ENCODE assay signal across 31 cellular contexts in genomic region chr13:42312817-42313431, GRCh38. TPM values are rescaled to one million over a fixed set of nuclear protein-coding genes. Genes with fewer than 3 reads are reported as not detected.
DNase-seq lines count a peak whose midpoint lies in the region; ATAC-seq and TF ChIP-seq lines count a peak whose summit lies in the region.
"Had no signal": no experiment of that assay in that cellular context is flagged by ENCODE, and none has a peak within 500 bp of the region (broad histone marks: within the 10 kb centered on the region; RNA-seq: fewer than 3 reads in every experiment).

No MANE protein-coding gene starts in this region.

- peaks cover 14% of the 10 kb centered on the region for H3K4me1 Mint-ChIP-seq in activated naive CD4-positive, alpha-beta T cell treated with anti-CD3 and anti-CD28 coated beads, Interleukin-2, amount 10 ng/mL, durations not matched to agents 7 days and 5 days
- H3K4me1 Mint-ChIP-seq in activated T-helper 17 cell treated with anti-CD3 and anti-CD28 coated beads, Interleukin-2, amount 50 U/mL, for 72 hours, result peaks cover 14% of the 10 kb centered on the region

- CTCF ChIA-PET in activated naive CD4-positive, alpha-beta T cell treated with anti-CD3 and anti-CD28 coated beads, Interleukin-2, amount 10 ng/mL, durations not matched to agents 7 days and 5 days (lab: Charles Lee), result interaction anchor here (0.8 kb wide), 1 partner anchor 26 kb away, joined by 4 read pairs; no protein-coding TSS in a partner anchor

- H3K27ac Mint-ChIP-seq in activated naive CD4-positive, alpha-beta T cell treated with anti-CD3 and anti-CD28 coated beads, Interleukin-2, amount 50 U/mL, for 72 hours, result peak overlapping the region; percentile 56 to 65
- H3K27ac Mint-ChIP-seq in activated naive CD4-positive, alpha-beta T cell treated with anti-CD3 and anti-CD28 coated beads, Interleukin-2, amount 10 ng/mL, durations not matched to agents 7 days and 5 days, result no peak overlapping the region
- no peak overlapping the region for H3K27ac Mint-ChIP-seq in activated T-helper 17 cell treated with anti-CD3 and anti-CD28 coated beads, Interleukin-2, amount 50 U/mL, for 72 hours
- H3K27ac Mint-ChIP-seq: activated CD4-positive, alpha-beta T cell treated with anti-CD3 and anti-CD28 coated beads, Interleukin-2, amount 10 ng/mL, durations not matched to agents 24 days and 14 days; activated CD8-positive, alpha-beta memory T cell treated with anti-CD3 and anti-CD28 coated beads, Interleukin-2, amount 10 ng/mL, durations not matched to agents 7 days and 5 days; activated T-helper 2 cell treated with anti-CD3 and anti-CD28 coated beads, Interferon-gamma antibody, Interleukin-2, Interleukin-4, amounts not matched to agents 10 μg/mL and 5 μg/mL and 100 μg/mL, durations not matched to agents 14 hours and 24 hours and 36 hours; effector memory CD8-positive, alpha-beta T cell; T-cell had no signal

- H3K4me1 ChIP-seq in gastroesophageal sphincter, result no peaks in the 10 kb centered on the region
- H3K4me1 ChIP-seq: BLaER1, Caco-2, colonic mucosa, HAP-1, SJCRH30, testis, vagina had no signal

- H3K4me3 ChIP-seq in gastroesophageal sphincter, result no peak overlapping the region
- H3K4me3 ChIP-seq: BLaER1, colonic mucosa, HAP-1, lung, SJCRH30, skin epidermis, testis, vagina had no signal

- no peaks in the 10 kb centered on the region for H3K27me3 Mint-ChIP-seq in activated naive CD4-positive, alpha-beta T cell treated with anti-CD3 and anti-CD28 coated beads, Interleukin-2, amount 10 ng/mL, durations not matched to agents 7 days and 5 days
- H3K27me3 Mint-ChIP-seq in activated T-helper 17 cell treated with anti-CD3 and anti-CD28 coated beads, Interleukin-2, amount 50 U/mL, for 72 hours, result no peaks in the 10 kb centered on the region
- H3K27me3 Mint-ChIP-seq: activated CD4-positive, alpha-beta T cell treated with anti-CD3 and anti-CD28 coated beads, Interleukin-2, amount 10 ng/mL, durations not matched to agents 24 days and 14 days; activated CD8-positive, alpha-beta memory T cell treated with anti-CD3 and anti-CD28 coated beads, Interleukin-2, amount 10 ng/mL, durations not matched to agents 7 days and 5 days; effector memory CD8-positive, alpha-beta T cell; T-cell had no signal

- no peak overlapping the region for H3K4me3 Mint-ChIP-seq in activated naive CD4-positive, alpha-beta T cell treated with anti-CD3 and anti-CD28 coated beads, Interleukin-2, amount 10 ng/mL, durations not matched to agents 7 days and 5 days
- no peak overlapping the region for H3K4me3 Mint-ChIP-seq in activated T-helper 17 cell treated with anti-CD3 and anti-CD28 coated beads, Interleukin-2, amount 50 U/mL, for 72 hours
- H3K4me3 Mint-ChIP-seq: activated CD4-positive, alpha-beta T cell treated with anti-CD3 and anti-CD28 coated beads, Interleukin-2, amount 10 ng/mL, durations not matched to agents 24 days and 14 days; activated CD8-positive, alpha-beta memory T cell treated with anti-CD3 and anti-CD28 coated beads, Interleukin-2, amount 10 ng/mL, durations not matched to agents 7 days and 5 days; effector memory CD8-positive, alpha-beta T cell; T-cell had no signal

- peaks cover 0 to 66% of the 10 kb centered on the region in 2 donors for H3K36me3 ChIP-seq in gastroesophageal sphincter
- H3K36me3 ChIP-seq: colonic mucosa had no signal

- 56 to 75% methylated on average over 2 of the region's 2 CpGs for WGBS in gastroesophageal sphincter (ENCODE audit: low coverage in 1 of 2), 2 donors

- TF ChIP-seq EP300 in gastroesophageal sphincter (IDR thresholded peaks at IDR 0.05), result no peak

- no peak for DNase-seq in activated naive CD4-positive, alpha-beta T cell treated with anti-CD3 and anti-CD28 coated beads, Interleukin-2, amount 50 U/mL, for 72 hours (ENCODE audit: low spot score in 2 of 2)
- no peak for DNase-seq in activated naive CD4-positive, alpha-beta T cell treated with anti-CD3 and anti-CD28 coated beads, Interleukin-2, amount 10 ng/mL, durations not matched to agents 7 days and 5 days
- DNase-seq in kidney tubule cell (ENCODE audit: low spot score) (peak; percentile 13), substantia nigra (lab: John Stamatoyannopoulos, UW) (peak in 1 of 49 donors; percentile 16)
- DNase-seq in stimulated activated naive CD4-positive, alpha-beta T cell treated with Interleukin-2 at 50 U/mL for 16 hours (lab: John Stamatoyannopoulos, UW), result no peak
- DNase-seq: ACHN; activated CD4-positive, alpha-beta T cell treated with anti-CD3 and anti-CD28 coated beads, Interleukin-2, amount 10 ng/mL, durations not matched to agents 24 days and 14 days; activated CD8-positive, alpha-beta memory T cell treated with anti-CD3 and anti-CD28 coated beads, Interleukin-2, amount 10 ng/mL, durations not matched to agents 7 days and 5 days; Caco-2; colonic mucosa; DND-41; effector memory CD8-positive, alpha-beta T cell; glutamatergic neuron; Kasumi-1; NCI-H1694 treated with DMSO at 0.1 percent for 48 hours; NCI-H2171; NCI-H524; SJCRH30; stimulated activated CD4-positive, alpha-beta T cell treated with anti-CD3 and anti-CD28 coated beads, Interleukin-1b, Interleukin-23, amount 100 ng/mL, for 48 hours; T-cell; testis had no signal

- H3K27ac ChIP-seq in substantia nigra (ENCODE audit: low read depth, low read length, poor library complexity, severe bottlenecking), result peak overlapping the region; percentile 1
- H3K27ac ChIP-seq in gastroesophageal sphincter, result no peak overlapping the region
- H3K27ac ChIP-seq: BLaER1, colonic mucosa, neutrophil, SJCRH30, skin epidermis, testis, vagina had no signal

- H3K36me3 Mint-ChIP-seq in activated naive CD4-positive, alpha-beta T cell treated with anti-CD3 and anti-CD28 coated beads, Interleukin-2, amount 50 U/mL, for 72 hours, result peaks cover 18 to 49% of the 10 kb centered on the region in 2 donors
- peaks cover 53% of the 10 kb centered on the region for H3K36me3 Mint-ChIP-seq in activated naive CD4-positive, alpha-beta T cell treated with anti-CD3 and anti-CD28 coated beads, Interleukin-2, amount 10 ng/mL, durations not matched to agents 7 days and 5 days
- peaks cover 88% of the 10 kb centered on the region for H3K36me3 Mint-ChIP-seq in activated T-helper 17 cell treated with anti-CD3 and anti-CD28 coated beads, Interleukin-2, amount 50 U/mL, for 72 hours (ENCODE audit: low read depth)

- no peak for TF ChIP-seq POLR2A in gastroesophageal sphincter (IDR thresholded peaks at IDR 0.05)

- peak; percentile 37 to 43 for ATAC-seq in activated naive CD4-positive, alpha-beta T cell treated with anti-CD3 and anti-CD28 coated beads, Interleukin-2, amount 50 U/mL, for 72 hours
- peak; percentile 71 for ATAC-seq in activated T-helper 17 cell treated with anti-CD3 and anti-CD28 coated beads, Interleukin-2, amount 50 U/mL, for 72 hours (replicated peaks)
- no peak for ATAC-seq in GM18517 (IDR thresholded peaks at IDR 0.05; ENCODE audit: unreplicated experiment)
- no peak for ATAC-seq in gastroesophageal sphincter
- ATAC-seq: activated CD8-positive, alpha-beta memory T cell treated with anti-CD3 and anti-CD28 coated beads, Interleukin-2, amount 10 ng/mL, durations not matched to agents 7 days and 5 days; effector memory CD8-positive, alpha-beta T cell; T-cell had no signal

- no peaks in the 10 kb centered on the region for H3K27me3 ChIP-seq in gastroesophageal sphincter
- H3K27me3 ChIP-seq: BLaER1, colonic mucosa, neutrophil, SJCRH30, testis, vagina had no signal

- TF ChIP-seq CTCF in gastroesophageal sphincter (IDR thresholded peaks at IDR 0.05), result no peak

- H3K9me3 ChIP-seq in gastroesophageal sphincter, result no peaks in the 10 kb centered on the region
- H3K9me3 ChIP-seq: BLaER1, Caco-2, colonic mucosa, HAP-1, neutrophil, SJCRH30, testis, vagina had no signal

- H3K9me3 Mint-ChIP-seq in activated naive CD4-positive, alpha-beta T cell treated with anti-CD3 and anti-CD28 coated beads, Interleukin-2, amount 50 U/mL, for 72 hours, result no peaks in the 10 kb centered on the region
- H3K9me3 Mint-ChIP-seq in activated naive CD4-positive, alpha-beta T cell treated with anti-CD3 and anti-CD28 coated beads, Interleukin-2, amount 10 ng/mL, durations not matched to agents 7 days and 5 days, result no peaks in the 10 kb centered on the region
- no peaks in the 10 kb centered on the region for H3K9me3 Mint-ChIP-seq in activated T-helper 17 cell treated with anti-CD3 and anti-CD28 coated beads, Interleukin-2, amount 50 U/mL, for 72 hours
- H3K9me3 Mint-ChIP-seq: activated CD4-positive, alpha-beta T cell treated with anti-CD3 and anti-CD28 coated beads, Interleukin-2, amount 10 ng/mL, durations not matched to agents 24 days and 14 days; activated T-helper 2 cell treated with anti-CD3 and anti-CD28 coated beads, Interferon-gamma antibody, Interleukin-2, Interleukin-4, amounts not matched to agents 10 μg/mL and 5 μg/mL and 100 μg/mL, durations not matched to agents 14 hours and 24 hours and 36 hours; effector memory CD8-positive, alpha-beta T cell; T-cell had no signal

RNA-seq across cellular contexts. Expression of gene AKAP11, which starts 41.0 kb away (rescaled TPM):
- total RNA-seq in activated naive CD4-positive, alpha-beta T cell treated with anti-CD3 and anti-CD28 coated beads, Interleukin-2, amount 50 U/mL, for 72 hours, result 10 to 100 TPM; 34.3 to 42.3 TPM
- total RNA-seq in activated T-helper 17 cell treated with anti-CD3 and anti-CD28 coated beads, Interleukin-2, amount 50 U/mL, for 72 hours, result 10 to 100 TPM; 30.3 to 48.6 TPM
- 10 to 100 TPM; 41.1 to 53.4 (median 45.3) TPM for total RNA-seq in gastroesophageal sphincter

Comparison
In these comparisons a context has a peak if more than half of its experiments do, and no peak if none do; other contexts are left out.
1. H3K27ac Mint-ChIP-seq: peak in activated naive CD4-positive, alpha-beta T cell treated with anti-CD3 and anti-CD28 coated beads, Interleukin-2, amount 50 U/mL, for 72 hours (2 of 2); none in activated naive CD4-positive, alpha-beta T cell treated with anti-CD3 and anti-CD28 coated beads, Interleukin-2, amount 10 ng/mL, durations not matched to agents 7 days and 5 days (single experiment) and activated T-helper 17 cell treated with anti-CD3 and anti-CD28 coated beads, Interleukin-2, amount 50 U/mL, for 72 hours (single experiment).
2. ATAC-seq: peak in activated naive CD4-positive, alpha-beta T cell treated with anti-CD3 and anti-CD28 coated beads, Interleukin-2, amount 50 U/mL, for 72 hours (2 of 2) and activated T-helper 17 cell treated with anti-CD3 and anti-CD28 coated beads, Interleukin-2, amount 50 U/mL, for 72 hours (single experiment); none in GM18517 (single experiment) and gastroesophageal sphincter (single experiment).